ENCODE assay signal across 15 cellular contexts in the genomic region with DNA sequence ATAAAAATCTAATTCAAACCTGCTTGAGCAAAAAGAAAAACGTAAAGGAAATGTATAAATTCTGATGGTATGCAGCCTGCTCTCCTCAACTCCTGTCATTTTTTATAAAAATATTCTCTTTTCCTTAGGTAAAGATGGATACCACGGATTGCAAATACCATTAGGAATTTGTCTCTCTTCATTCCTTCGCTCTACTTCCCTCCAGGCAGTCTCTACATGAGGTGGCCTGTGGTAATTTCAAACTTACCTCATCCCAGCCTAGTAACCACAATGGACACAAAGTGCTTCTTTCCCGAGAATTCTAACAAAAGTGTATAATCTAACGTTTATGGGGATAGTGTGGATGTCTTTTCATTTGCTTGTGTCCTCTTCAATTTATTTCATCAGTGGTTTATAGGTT.
DNase-seq lines count a peak whose midpoint lies in the region; TF ChIP-seq lines count a peak whose summit lies in the region.
"Had no signal": no experiment of that assay in that cellular context is flagged by ENCODE, and none has a peak within 500 bp of the region (broad histone marks: within the 10 kb centered on the region; RNA-seq: fewer than 3 reads in every experiment).

No MANE protein-coding gene starts in this region.

- TF ChIP-seq CTCF in osteocyte (IDR thresholded peaks at IDR 0.05): no peak
- TF ChIP-seq CTCF in adrenal gland (IDR thresholded peaks at IDR 0.05): no peak

- intact Hi-C loops in adrenal gland (cut with DNase I): no loop called here

- DNase-seq in ELR (ENCODE audit: low read depth) (peak; percentile 2), NCI-H226 (peak; percentile 45), astrocyte of the hippocampus (ENCODE audit: low read depth, low spot score) (peak; percentile 4), osteocyte (ENCODE audit: extremely low spot score, unreplicated experiment) (no peak), adrenal gland (no peak), NCI-H146 (lab: John Stamatoyannopoulos, UW) (no peak), epidermal melanocyte (ENCODE audit: insufficient read length, low spot score) (no peak)
- DNase-seq: 8988T; CD4-positive, alpha-beta memory T cell; DMS153; DMS79; GF-D8 had no signal

- H3K4me1 ChIP-seq in adrenal gland (replicated peaks in 1 of 2): no peaks in the 10 kb centered on the region
- H3K4me1 ChIP-seq: HAP-1 had no signal

- H3K4me1 Mint-ChIP-seq in osteocyte (ENCODE audit: unreplicated experiment): peaks cover 11% of the 10 kb centered on the region
- H3K4me1 Mint-ChIP-seq: CD14-positive monocyte; CD4-positive, alpha-beta memory T cell had no signal

- H3K27ac ChIP-seq in adrenal gland: no peak overlapping the region
- H3K27ac ChIP-seq: BLaER1 had no signal

- H3K27me3 Mint-ChIP-seq in osteocyte (ENCODE audit: unreplicated experiment): no peaks in the 10 kb centered on the region
- H3K27me3 Mint-ChIP-seq: CD4-positive, alpha-beta memory T cell had no signal

- peak overlapping the region; percentile 12 for H3K27ac Mint-ChIP-seq in osteocyte (ENCODE audit: unreplicated experiment)
- H3K27ac Mint-ChIP-seq: CD14-positive monocyte; CD4-positive, alpha-beta memory T cell had no signal

- H3K9me3 Mint-ChIP-seq in osteocyte (ENCODE audit: unreplicated experiment): peaks cover 7% of the 10 kb centered on the region

- no peak overlapping the region for H3K4me3 Mint-ChIP-seq in osteocyte (ENCODE audit: unreplicated experiment)
- H3K4me3 Mint-ChIP-seq: CD14-positive monocyte; CD4-positive, alpha-beta memory T cell had no signal

- no peaks in the 10 kb centered on the region for H3K36me3 Mint-ChIP-seq in osteocyte (ENCODE audit: unreplicated experiment)
- H3K36me3 Mint-ChIP-seq: CD14-positive monocyte; CD4-positive, alpha-beta memory T cell had no signal

- no peaks in the 10 kb centered on the region for H3K36me3 ChIP-seq in adrenal gland (replicated peaks in 1 of 2)
- H3K36me3 ChIP-seq: BLaER1, HAP-1 had no signal

- peaks cover 0 to 6% (median 0%) of the 10 kb centered on the region in 3 donors for H3K9me3 ChIP-seq in adrenal gland (replicated peaks in 1 of 3)
- H3K9me3 ChIP-seq: HAP-1 had no signal

- TF ChIP-seq POLR2A in adrenal gland (IDR thresholded peaks at IDR 0.05): no peak

- 61 to 72% (median 70%) methylated on average over 5 of the region's 5 CpGs for WGBS in adrenal gland, 4 donors

- H3K4me3 ChIP-seq in adrenal gland: no peak overlapping the region
- H3K4me3 ChIP-seq: BLaER1, HAP-1 had no signal

- H3K27me3 ChIP-seq in adrenal gland: no peaks in the 10 kb centered on the region
- H3K27me3 ChIP-seq: BLaER1 had no signal

Comparison
In these comparisons a context has a peak if more than half of its experiments do, and no peak if none do; other contexts are left out.
1. DNase-seq: peak in ELR (single experiment), NCI-H226 (single experiment) and astrocyte of the hippocampus (single experiment); none in osteocyte (single experiment), adrenal gland (0 of 7), NCI-H146 (single experiment) and epidermal melanocyte (single experiment).